9 cellular contexts compared by ENCODE assay signal in the genomic region with DNA sequence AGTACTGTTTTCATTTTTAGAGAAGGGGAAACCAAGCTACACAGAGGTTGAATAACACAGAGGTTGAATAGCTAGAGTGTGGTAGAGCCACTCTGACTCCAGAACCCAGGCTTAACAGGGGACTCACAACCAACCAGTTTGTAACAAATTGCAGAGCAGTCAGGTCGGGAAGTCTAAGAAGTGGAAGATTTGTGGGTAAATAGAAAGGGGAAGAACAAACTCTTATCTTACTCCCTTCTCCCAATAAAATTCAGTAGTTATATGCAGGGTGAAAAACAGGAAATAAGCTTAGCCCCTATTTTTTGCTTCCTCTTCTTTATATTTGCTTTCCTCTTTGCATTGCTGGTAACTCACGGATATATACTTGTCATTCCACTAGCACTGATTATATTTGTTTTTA. TPM values are rescaled to one million over a fixed set of nuclear protein-coding genes. Genes with fewer than 3 reads are reported as not detected.
A peak's percentile ranks its signal among the peaks of the same experiment; 100 is the strongest.
DNase-seq lines count a peak whose midpoint lies in the region; ATAC-seq and TF ChIP-seq lines count a peak whose summit lies in the region.
"Had no signal": no experiment of that assay in that cellular context is flagged by ENCODE, and none has a peak within 500 bp of the region (broad histone marks: within the 10 kb centered on the region; RNA-seq: fewer than 3 reads in every experiment).

No MANE protein-coding gene starts in this region.

- peaks cover 46% of the 10 kb centered on the region for H4K20me1 ChIP-seq in DOHH2 (ENCODE audit: control insufficient read depth, insufficient read depth, low read depth, low read length)

- no peak for TF ChIP-seq CTCF in DOHH2 (IDR thresholded peaks at IDR 0.05; ENCODE audit: low read depth, low read length, poor library complexity, severe bottlenecking)
- TF ChIP-seq CTCF in WTC11 (IDR thresholded peaks at IDR 0.05) = no peak
- no peak for TF ChIP-seq CTCF in brain microvascular endothelial cell (IDR thresholded peaks at IDR 0.05; ENCODE audit: low read depth, low read length, missing control alignments)
- no peak for TF ChIP-seq CTCF in glutamatergic neuron (IDR thresholded peaks at IDR 0.05; ENCODE audit: partially characterized antibody, unreplicated experiment)

- peaks cover 25% of the 10 kb centered on the region for H3F3A ChIP-seq in DOHH2 (ENCODE audit: control insufficient read depth, insufficient read depth)

- H3K36me3 ChIP-seq in DOHH2 (ENCODE audit: control insufficient read depth, low read length) (peaks cover 48% of the 10 kb centered on the region), brain microvascular endothelial cell (replicated peaks) (peaks cover 32% of the 10 kb centered on the region)
- H3K36me3 ChIP-seq in naive thymus-derived CD4-positive, alpha-beta T cell (ENCODE audit: control insufficient read depth in 2 of 3, insufficient read depth in 3 of 3, low read length in 3 of 3) = peaks cover 3 to 36% (median 5%) of the 10 kb centered on the region in 3 experiments

- H3K9me3 ChIP-seq in DOHH2 (ENCODE audit: control insufficient read depth, insufficient read depth, low read length) = no peaks in the 10 kb centered on the region
- no peaks in the 10 kb centered on the region for H3K9me3 ChIP-seq in naive thymus-derived CD4-positive, alpha-beta T cell (ENCODE audit: control insufficient read depth in 2 of 3, low read length in 3 of 3)

- no peaks in the 10 kb centered on the region for H3K27me3 Mint-ChIP-seq in WTC11 (ENCODE audit: low read depth)
- no peaks in the 10 kb centered on the region for H3K27me3 Mint-ChIP-seq in naive thymus-derived CD4-positive, alpha-beta T cell
- H3K27me3 Mint-ChIP-seq in glutamatergic neuron (ENCODE audit: unreplicated experiment) = no peaks in the 10 kb centered on the region

- in situ Hi-C loops in brain microvascular endothelial cell (cut with HindIII; ENCODE audit: low pct_ligation_motif_present, low sequenced_read_pairs) = no loop called here

- H3K27ac Mint-ChIP-seq in WTC11 (peak overlapping the region; percentile 58; the same call in 1 of the 2 replicates), glutamatergic neuron (ENCODE audit: unreplicated experiment) (no peak overlapping the region)
- peak overlapping the region; percentile 37 to 90 (median 65) for H3K27ac Mint-ChIP-seq in naive thymus-derived CD4-positive, alpha-beta T cell

- ATAC-seq in WTC11 = no peak
- ATAC-seq in naive thymus-derived CD4-positive, alpha-beta T cell = peak; percentile 49

- peak; percentile 8 for DNase-seq in KG1 (lab: John Stamatoyannopoulos, UW)
- DNase-seq in WTC11 (ENCODE audit: low spot score) = no peak
- no peak for DNase-seq in naive thymus-derived CD4-positive, alpha-beta T cell
- DNase-seq in brain microvascular endothelial cell = no peak
- DNase-seq in SHP77 (lab: John Stamatoyannopoulos, UW) = no peak
- no peak for DNase-seq in glutamatergic neuron
- DNase-seq: mesendoderm, NCI-H748 treated with DMSO at 0.1 percent for 48 hours had no signal

- POLR2A ChIA-PET in WTC11 (lab: Charles Lee) = interaction anchor here (0.5 kb wide), 1 partner anchor 41 kb away, joined by 3 read pairs; no protein-coding TSS in a partner anchor
- POLR2A ChIA-PET in naive thymus-derived CD4-positive, alpha-beta T cell (lab: Charles Lee) = interaction anchor here (1.0 to 5.0 kb wide), 4 partner anchors 9 to 51 kb away, joined by 4 to 28 read pairs (median 6); a partner anchor contains a TSS

- no peaks in the 10 kb centered on the region for H3K9me2 ChIP-seq in DOHH2 (replicated peaks; ENCODE audit: control insufficient read depth, low read length)

- H3K9me3 Mint-ChIP-seq in WTC11 (no peaks in the 10 kb centered on the region), glutamatergic neuron (ENCODE audit: unreplicated experiment) (no peaks in the 10 kb centered on the region)
- H3K9me3 Mint-ChIP-seq in naive thymus-derived CD4-positive, alpha-beta T cell = no peaks in the 10 kb centered on the region

- H3K4me1 ChIP-seq in DOHH2 (ENCODE audit: control insufficient read depth, low read length) = peaks cover 56% of the 10 kb centered on the region
- peaks cover 51 to 70% of the 10 kb centered on the region in 2 donors for H3K4me1 ChIP-seq in naive thymus-derived CD4-positive, alpha-beta T cell (ENCODE audit: control insufficient read depth in 2 of 2, insufficient read depth in 2 of 2, low read length in 2 of 2)

- peak overlapping the region; percentile 57 for H3K4me2 ChIP-seq in DOHH2 (ENCODE audit: low read length)

- H3K4me3 ChIP-seq in DOHH2 (ENCODE audit: low read length) (peak overlapping the region; percentile 46), brain microvascular endothelial cell (ENCODE audit: low read depth, low read length) (no peak overlapping the region)
- no peak overlapping the region for H3K4me3 ChIP-seq in naive thymus-derived CD4-positive, alpha-beta T cell (ENCODE audit: low read length)

- CTCF ChIA-PET in WTC11 (lab: Charles Lee) = interaction anchor here (0.5 kb wide), 1 partner anchor 23 kb away, joined by 3 read pairs; a partner anchor contains a TSS
- CTCF ChIA-PET in naive thymus-derived CD4-positive, alpha-beta T cell (lab: Charles Lee) = interaction anchor here (1.7 kb wide), 1 partner anchor 52 kb away, joined by 5 read pairs; no protein-coding TSS in a partner anchor

- H3K27me3 ChIP-seq in DOHH2 (ENCODE audit: control insufficient read depth, low read length) (no peaks in the 10 kb centered on the region), brain microvascular endothelial cell (replicated peaks) (no peaks in the 10 kb centered on the region)
- no peaks in the 10 kb centered on the region for H3K27me3 ChIP-seq in naive thymus-derived CD4-positive, alpha-beta T cell (ENCODE audit: control insufficient read depth in 2 of 2, insufficient read depth in 2 of 2, low read length in 2 of 2)

- H3K4me3 Mint-ChIP-seq in WTC11 = no peak overlapping the region
- peak overlapping the region; percentile 29 to 85 (median 72) for H3K4me3 Mint-ChIP-seq in naive thymus-derived CD4-positive, alpha-beta T cell
- H3K4me3 Mint-ChIP-seq in glutamatergic neuron (ENCODE audit: unreplicated experiment) = no peak overlapping the region

- H3K27ac ChIP-seq in DOHH2 (ENCODE audit: low read depth, low read length) (peak overlapping the region; percentile 66), brain microvascular endothelial cell (no peak overlapping the region)
- H3K27ac ChIP-seq in naive thymus-derived CD4-positive, alpha-beta T cell (ENCODE audit: low read depth, low read length) = peak overlapping the region; percentile 53

- H3K79me2 ChIP-seq in DOHH2 (ENCODE audit: control insufficient read depth, low read length) = peaks cover 99% of the 10 kb centered on the region

- intact Hi-C loops in naive thymus-derived CD4-positive, alpha-beta T cell (cut with micrococcal nuclease) = loop anchor here in 1 of 2 donors (2.0 kb wide), 1 partner anchor 13 kb away; no protein-coding TSS in a partner anchor

- H3K36me3 Mint-ChIP-seq in WTC11 (peaks cover 14% of the 10 kb centered on the region), glutamatergic neuron (ENCODE audit: unreplicated experiment) (no peaks in the 10 kb centered on the region)
- H3K36me3 Mint-ChIP-seq in naive thymus-derived CD4-positive, alpha-beta T cell = peaks cover 11 to 41% (median 36%) of the 10 kb centered on the region in 5 donors

- H3K4me1 Mint-ChIP-seq in WTC11 (peaks cover 36% of the 10 kb centered on the region), glutamatergic neuron (ENCODE audit: low read depth, unreplicated experiment) (peaks cover 19% of the 10 kb centered on the region)
- H3K4me1 Mint-ChIP-seq in naive thymus-derived CD4-positive, alpha-beta T cell = peaks cover 67 to 98% (median 88%) of the 10 kb centered on the region in 7 donors

TF ChIP-seq in WTC11, 78 proteins besides CTCF, POLR2A, EP300 and RAD21:
- TF ChIP-seq ZNF263 (CRISPR knock-in tag; IDR thresholded peaks at IDR 0.05; ENCODE audit: low read depth) = no peak
- no peak for TF ChIP-seq ZBTB21 (CRISPR knock-in tag; IDR thresholded peaks at IDR 0.05; ENCODE audit: borderline replicate concordance)
- TF ChIP-seq, protein P1, sequence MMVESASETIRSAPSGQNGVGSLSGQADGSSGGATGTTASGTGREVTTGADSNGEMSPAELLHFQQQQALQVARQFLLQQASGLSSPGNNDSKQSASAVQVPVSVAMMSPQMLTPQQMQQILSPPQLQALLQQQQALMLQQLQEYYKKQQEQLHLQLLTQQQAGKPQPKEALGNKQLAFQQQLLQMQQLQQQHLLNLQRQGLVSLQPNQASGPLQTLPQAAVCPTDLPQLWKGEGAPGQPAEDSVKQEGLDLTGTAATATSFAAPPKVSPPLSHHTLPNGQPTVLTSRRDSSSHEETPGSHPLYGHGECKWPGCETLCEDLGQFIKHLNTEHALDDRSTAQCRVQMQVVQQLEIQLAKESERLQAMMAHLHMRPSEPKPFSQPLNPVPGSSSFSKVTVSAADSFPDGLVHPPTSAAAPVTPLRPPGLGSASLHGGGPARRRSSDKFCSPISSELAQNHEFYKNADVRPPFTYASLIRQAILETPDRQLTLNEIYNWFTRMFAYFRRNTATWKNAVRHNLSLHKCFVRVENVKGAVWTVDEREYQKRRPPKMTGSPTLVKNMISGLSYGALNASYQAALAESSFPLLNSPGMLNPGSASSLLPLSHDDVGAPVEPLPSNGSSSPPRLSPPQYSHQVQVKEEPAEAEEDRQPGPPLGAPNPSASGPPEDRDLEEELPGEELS (CRISPR knock-in tag; IDR thresholded peaks at IDR 0.05) = no peak
- no peak for TF ChIP-seq IRF2 (CRISPR knock-in tag; IDR thresholded peaks at IDR 0.05; ENCODE audit: borderline replicate concordance, low read depth)
- TF ChIP-seq, protein P2, sequence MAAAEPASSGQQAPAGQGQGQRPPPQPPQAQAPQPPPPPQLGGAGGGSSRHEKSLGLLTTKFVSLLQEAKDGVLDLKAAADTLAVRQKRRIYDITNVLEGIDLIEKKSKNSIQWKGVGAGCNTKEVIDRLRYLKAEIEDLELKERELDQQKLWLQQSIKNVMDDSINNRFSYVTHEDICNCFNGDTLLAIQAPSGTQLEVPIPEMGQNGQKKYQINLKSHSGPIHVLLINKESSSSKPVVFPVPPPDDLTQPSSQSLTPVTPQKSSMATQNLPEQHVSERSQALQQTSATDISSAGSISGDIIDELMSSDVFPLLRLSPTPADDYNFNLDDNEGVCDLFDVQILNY (CRISPR knock-in tag; IDR thresholded peaks at IDR 0.05) = no peak
- TF ChIP-seq RELA (CRISPR knock-in tag; IDR thresholded peaks at IDR 0.05; ENCODE audit: borderline replicate concordance) = no peak
TF ChIP-seq in WTC11: peak in this region for 0.

RNA-seq across cellular contexts. Expression of a gene that starts 23.2 kb away (rescaled TPM):
- total RNA-seq in WTC11 (2021) = 169 to 182 TPM (median 171 TPM) in 3 replicates
- 100 to 1,000 TPM; 186 to 385 (median 305) TPM for total RNA-seq in naive thymus-derived CD4-positive, alpha-beta T cell
- 100 to 1,000 TPM; 186 to 427 TPM for polyA plus RNA-seq in naive thymus-derived CD4-positive, alpha-beta T cell
- 283 TPM for total RNA-seq in glutamatergic neuron (ENCODE audit: unreplicated experiment)

Comparison
In these comparisons a context has a peak if more than half of its experiments do, and no peak if none do; other contexts are left out.
1. H3K4me3 Mint-ChIP-seq: peak in naive thymus-derived CD4-positive, alpha-beta T cell (10 of 10); none in WTC11 (single experiment) and glutamatergic neuron (single experiment).